In the genomic region with DNA sequence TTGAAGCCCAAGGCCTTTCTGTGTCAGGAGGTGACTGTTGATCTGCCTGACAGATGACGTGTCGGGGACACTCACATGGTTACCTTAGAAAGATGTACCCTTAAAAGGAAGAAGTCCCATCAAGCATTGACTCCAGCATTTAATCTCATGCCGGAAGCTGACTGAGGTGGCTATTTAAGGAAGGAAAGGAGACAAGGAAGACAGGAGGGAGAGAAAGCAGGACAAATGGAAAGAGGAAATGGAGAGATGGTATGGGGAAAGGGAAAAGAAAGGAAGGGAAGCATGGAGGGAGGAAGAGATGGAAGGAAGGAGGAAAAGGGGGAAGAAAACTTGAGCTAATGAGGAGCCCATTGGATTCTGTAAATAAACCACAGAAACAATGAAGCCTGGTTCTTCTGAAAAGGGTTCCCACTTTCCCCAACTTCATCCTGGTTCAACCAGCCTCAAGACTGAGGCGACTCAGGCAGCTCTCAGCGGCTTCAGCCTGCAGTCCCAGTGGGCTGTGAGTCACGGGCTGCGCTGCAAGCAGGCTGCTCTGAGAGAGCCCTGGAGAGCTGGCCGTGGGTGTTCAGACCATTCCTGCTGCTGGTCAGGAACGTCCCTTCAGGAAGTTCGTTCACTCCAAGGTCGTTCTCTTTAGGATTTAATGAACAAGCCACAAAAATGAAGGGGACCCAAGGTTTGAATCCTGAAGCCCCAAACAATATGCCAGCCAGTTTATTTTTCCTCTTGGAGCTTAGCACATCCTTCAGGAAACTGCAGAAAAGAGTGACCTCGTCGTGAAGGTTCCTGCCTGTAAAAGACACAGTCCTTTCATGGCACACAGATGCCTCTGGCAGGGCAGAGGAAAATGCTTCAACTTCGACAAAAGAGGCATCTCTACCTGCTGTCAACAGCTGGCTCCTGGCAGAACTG, we compare ENCODE assay signal across 8 cellular contexts.
DNase-seq lines count a peak whose midpoint lies in the region; ATAC-seq and TF ChIP-seq lines count a peak whose summit lies in the region.

No MANE protein-coding gene starts in this region.

- no peak overlapping the region for H3K4ac ChIP-seq in trophoblast cell (ENCODE audit: low read depth, low read length)

- H3K79me1 ChIP-seq in trophoblast cell (ENCODE audit: low read length): no peaks in the 10 kb centered on the region

- no peak overlapping the region for H3K18ac ChIP-seq in trophoblast cell (ENCODE audit: low read length)

- H4K8ac ChIP-seq in trophoblast cell (ENCODE audit: low read depth, low read length): no peak overlapping the region

- no peak overlapping the region for H3K23ac ChIP-seq in trophoblast cell (ENCODE audit: low read length)

- no peak overlapping the region for H3K4me2 ChIP-seq in trophoblast cell (ENCODE audit: low read length)

- H2BK120ac ChIP-seq in trophoblast cell (ENCODE audit: insufficient read depth, low read length, poor library complexity): no peak overlapping the region

- no peak overlapping the region for H3K9ac ChIP-seq in trophoblast cell (ENCODE audit: low read length)

- peak overlapping the region; percentile 36 for H3K4me3 ChIP-seq in SJCRH30
- peak overlapping the region in 1 of 2 donors; percentile 6 for H3K4me3 ChIP-seq in foreskin fibroblast (ENCODE audit: low read depth in 1 of 2, low read length in 2 of 2)
- no peak overlapping the region for H3K4me3 ChIP-seq in trophoblast cell (ENCODE audit: low read depth, low read length)

- no peak overlapping the region for H2AK5ac ChIP-seq in trophoblast cell (ENCODE audit: low read length)

- H3K27me3 ChIP-seq in SJCRH30: no peaks in the 10 kb centered on the region
- no peaks in the 10 kb centered on the region for H3K27me3 ChIP-seq in trophoblast cell (ENCODE audit: insufficient read depth, low read length)

- no peak overlapping the region for H2BK12ac ChIP-seq in trophoblast cell (ENCODE audit: low read length)

- H3K79me2 ChIP-seq in trophoblast cell (ENCODE audit: control insufficient read depth, insufficient read depth, low read length, poor library complexity): no peaks in the 10 kb centered on the region

- no peaks in the 10 kb centered on the region for H3K9me3 ChIP-seq in SJCRH30 (replicated peaks)
- no peaks in the 10 kb centered on the region for H3K9me3 ChIP-seq in trophoblast cell (ENCODE audit: insufficient read depth, low read depth, low read length)

- H3K27ac ChIP-seq in SJCRH30: peak overlapping the region; percentile 57
- no peak overlapping the region for H3K27ac ChIP-seq in trophoblast cell (ENCODE audit: low read depth, low read length)

- no peak overlapping the region for H4K12ac ChIP-seq in trophoblast cell (ENCODE audit: low read depth, low read length)

- H2AFZ ChIP-seq in trophoblast cell (ENCODE audit: insufficient read depth, low read length, poor library complexity): no peak overlapping the region

- no peak for ATAC-seq in HG03354 (IDR thresholded peaks at IDR 0.05; ENCODE audit: poor library complexity, severe bottlenecking, unreplicated experiment)

- H3K14ac ChIP-seq in trophoblast cell (ENCODE audit: low read length): no peak overlapping the region

- no peak overlapping the region for H2BK5ac ChIP-seq in trophoblast cell (ENCODE audit: low read depth, low read length, poor library complexity)

- H3K36me3 ChIP-seq in SJCRH30: no peaks in the 10 kb centered on the region
- H3K36me3 ChIP-seq in trophoblast cell (ENCODE audit: control insufficient read depth in 1 of 2, insufficient read depth in 2 of 2, low read length in 2 of 2): no peaks in the 10 kb centered on the region

- WGBS in trophoblast cell (ENCODE audit: extremely low coverage, insufficient coverage, insufficient read length): no CpG with 5 or more reads among the region's 14 CpGs

- TF ChIP-seq CTCF in foreskin fibroblast (IDR thresholded peaks at IDR 0.05; ENCODE audit: low read depth, low read length): no peak

- no peak overlapping the region for H4K91ac ChIP-seq in trophoblast cell (ENCODE audit: low read depth, low read length)

- DNase-seq in DMS 273 treated with DMSO at 0.1 percent for 48 hours (lab: John Stamatoyannopoulos, UW) (peak; percentile 2), SJCRH30 (peak; percentile 88 to 89), foreskin fibroblast (peak; percentile 93 to 96), trophoblast cell (peak; percentile 12 to 49), T-helper 9 cell (no peak), NCI-H1417 (lab: John Stamatoyannopoulos, UW) (no peak)
- DNase-seq in stimulated activated CD8-positive, alpha-beta memory T cell treated with anti-CD3 and anti-CD28 coated beads, Interleukin-4, amount 100 ng/mL, for 48 hours: no peak

- H3K4me1 ChIP-seq in SJCRH30 (peaks cover 20% of the 10 kb centered on the region), trophoblast cell (ENCODE audit: control insufficient read depth in 1 of 2, insufficient read depth in 2 of 2, low read length in 2 of 2) (peaks cover 0 to 2% of the 10 kb centered on the region in 2 experiments)

Comparison
In these comparisons a context has a peak if more than half of its experiments do, and no peak if none do; other contexts are left out.
1. DNase-seq: peak in DMS 273 treated with DMSO at 0.1 percent for 48 hours (single experiment), SJCRH30 (2 of 2), foreskin fibroblast (2 of 2) and trophoblast cell (2 of 2); none in T-helper 9 cell (single experiment), stimulated activated CD8-positive, alpha-beta memory T cell treated with anti-CD3 and anti-CD28 coated beads, Interleukin-4, amount 100 ng/mL, for 48 hours (single experiment) and NCI-H1417 (0 of 3).